ENCODE assay signal across 23 cellular contexts in the genomic region with DNA sequence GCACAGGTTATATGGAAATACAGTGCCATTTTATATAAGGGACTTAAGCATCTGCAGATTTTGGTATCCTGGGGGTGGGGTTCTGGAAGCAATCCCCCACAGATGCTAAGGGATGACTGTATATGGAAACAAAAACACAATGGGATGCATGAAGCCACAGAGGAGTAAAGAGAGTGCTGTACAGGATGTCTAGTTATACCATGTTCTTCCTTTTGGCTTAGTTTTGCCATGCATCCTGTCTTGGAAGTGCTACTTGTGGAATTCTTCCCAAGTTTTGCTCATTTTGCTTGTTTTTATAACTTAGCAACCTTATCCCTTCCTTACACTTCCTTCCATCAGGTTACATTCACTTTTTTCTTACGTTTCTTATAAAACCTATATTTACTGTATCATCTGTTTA.
"Had no signal": no experiment of that assay in that cellular context is flagged by ENCODE, and none has a peak within 500 bp of the region (broad histone marks: within the 10 kb centered on the region; RNA-seq: fewer than 3 reads in every experiment).

No MANE protein-coding gene starts in this region.

- FAIRE-seq: keratinocyte had no signal

- H3K4me3 Mint-ChIP-seq: natural killer cell treated with Interleukin-12 subunit alpha and Interleukin-12 subunit beta and Interleukin-15 and Interleukin-18, amount 100 ng/mL, for 72 hours; neural progenitor cell; stimulated activated naive CD8-positive, alpha-beta T cell treated with anti-CD3 and anti-CD28 coated beads, Interleukin-15, amount 100 ng/mL, for 72 hours had no signal

- H3K4me1 ChIP-seq: lower lobe of right lung, neural progenitor cell, prostate gland, sigmoid colon, spleen, suprapubic skin, transverse colon, upper lobe of right lung, vagina had no signal

- H3K27me3 ChIP-seq: dorsolateral prefrontal cortex, neural progenitor cell, sigmoid colon, spleen, suprapubic skin, transverse colon, upper lobe of right lung, vagina had no signal

- H3K27ac ChIP-seq: dorsolateral prefrontal cortex, epithelial cell of prostate, lower lobe of right lung, neural progenitor cell, prostate gland, sigmoid colon, spleen, suprapubic skin, transverse colon, upper lobe of right lung, vagina had no signal

- H3K36me3 Mint-ChIP-seq: naive B cell; natural killer cell treated with Interleukin-12 subunit alpha and Interleukin-12 subunit beta and Interleukin-15 and Interleukin-18, amount 100 ng/mL, for 72 hours; neural progenitor cell had no signal

- ATAC-seq: esophagus mucosa; left ventricle myocardium superior; lower lobe of right lung; natural killer cell treated with Interleukin-12 subunit alpha and Interleukin-12 subunit beta and Interleukin-15 and Interleukin-18, amount 100 ng/mL, for 72 hours; right cardiac atrium; upper lobe of right lung had no signal

- H3K4me1 Mint-ChIP-seq: neural progenitor cell had no signal

- H3K9me3 ChIP-seq: lower lobe of right lung, prostate gland, spleen, suprapubic skin, transverse colon, upper lobe of right lung, vagina had no signal

- H3K9me3 Mint-ChIP-seq: naive B cell; natural killer cell treated with Interleukin-12 subunit alpha and Interleukin-12 subunit beta and Interleukin-15 and Interleukin-18, amount 100 ng/mL, for 72 hours; neural progenitor cell; stimulated activated naive CD8-positive, alpha-beta T cell treated with anti-CD3 and anti-CD28 coated beads, Interleukin-15, amount 100 ng/mL, for 72 hours had no signal

- H3K27me3 Mint-ChIP-seq: naive B cell; natural killer cell treated with Interleukin-12 subunit alpha and Interleukin-12 subunit beta and Interleukin-15 and Interleukin-18, amount 100 ng/mL, for 72 hours; stimulated activated naive CD8-positive, alpha-beta T cell treated with anti-CD3 and anti-CD28 coated beads, Interleukin-15, amount 100 ng/mL, for 72 hours had no signal

- H3K27ac Mint-ChIP-seq: natural killer cell treated with Interleukin-12 subunit alpha and Interleukin-12 subunit beta and Interleukin-15 and Interleukin-18, amount 100 ng/mL, for 72 hours; neural progenitor cell; stimulated activated naive CD8-positive, alpha-beta T cell treated with anti-CD3 and anti-CD28 coated beads, Interleukin-15, amount 100 ng/mL, for 72 hours had no signal

- H3K4me3 ChIP-seq: dorsolateral prefrontal cortex, lower lobe of right lung, neural progenitor cell, prostate gland, sigmoid colon, spleen, suprapubic skin, transverse colon, upper lobe of right lung, vagina had no signal

- H3K36me3 ChIP-seq: lower lobe of right lung, neural progenitor cell, prostate gland, sigmoid colon, spleen, suprapubic skin, transverse colon, upper lobe of right lung, vagina had no signal

- DNase-seq: cerebellar nuclear complex; cortex of kidney; dorsolateral prefrontal cortex; effector CD4-positive, alpha-beta T cell; foreskin melanocyte; left ventricle myocardium superior; lower lobe of right lung; right cardiac atrium; sigmoid colon; spleen; stimulated activated naive CD4-positive, alpha-beta T cell; stimulated activated naive CD8-positive, alpha-beta T cell treated with anti-CD3 and anti-CD28 coated beads, Interleukin-15, amount 100 ng/mL, for 72 hours; transverse colon; upper lobe of right lung had no signal
